In the genomic region with DNA sequence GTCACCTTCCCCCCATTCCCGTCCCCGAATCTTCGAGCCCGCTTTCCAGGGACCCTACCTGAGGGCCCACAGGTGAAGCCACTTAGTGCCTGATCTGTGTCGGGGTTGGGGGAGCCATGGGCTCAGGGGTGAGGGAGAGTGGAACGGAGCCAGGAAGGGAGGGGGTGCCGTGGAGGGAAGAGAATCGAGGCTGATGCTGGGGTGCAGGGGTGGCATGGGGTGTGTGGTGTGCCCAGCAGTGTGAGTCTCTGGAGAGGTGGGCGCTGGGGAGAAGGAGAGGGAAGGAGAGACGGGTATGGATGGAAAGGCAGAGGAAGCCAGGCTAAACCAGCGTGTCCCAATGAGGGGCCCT, we compare ENCODE assay signal across 9 cellular contexts. TPM values are rescaled to one million over a fixed set of nuclear protein-coding genes. Genes with fewer than 3 reads are reported as not detected.
A peak's percentile ranks its signal among the peaks of the same experiment; 100 is the strongest.
DNase-seq lines count a peak whose midpoint lies in the region; ATAC-seq and TF ChIP-seq lines count a peak whose summit lies in the region.
"Had no signal": no experiment of that assay in that cellular context is flagged by ENCODE, and none has a peak within 500 bp of the region (broad histone marks: within the 10 kb centered on the region; RNA-seq: fewer than 3 reads in every experiment).

No MANE protein-coding gene starts in this region.

- H3K27me3 Mint-ChIP-seq in activated naive CD8-positive, alpha-beta T cell, result no peaks in the 10 kb centered on the region
- H3K27me3 Mint-ChIP-seq in stimulated activated naive B cell treated with anti-CD40 and anti-IgM and Interleukin-4, amounts not matched to agents 10 μg/mL and 1 μg/mL and 100 μg/mL, for 72 hours, result peaks cover 25 to 35% of the 10 kb centered on the region in 2 donors

- H3K4me1 Mint-ChIP-seq in activated naive CD8-positive, alpha-beta T cell (ENCODE audit: low read depth), result peaks cover 29% of the 10 kb centered on the region
- peaks cover 41 to 55% of the 10 kb centered on the region in 2 donors for H3K4me1 Mint-ChIP-seq in stimulated activated naive B cell treated with anti-CD40 and anti-IgM and Interleukin-4, amounts not matched to agents 10 μg/mL and 1 μg/mL and 100 μg/mL, for 72 hours

- peak overlapping the region; percentile 50 for H3K9ac ChIP-seq in HUES6 (ENCODE audit: low read length)

- 14 to 32% methylated on average over 11 of the region's 11 CpGs for WGBS in lung, 2 donors

- H3K27ac ChIP-seq in HUES6 (ENCODE audit: low read depth, low read length), result no peak overlapping the region
- peak overlapping the region; percentile 65 to 92 for H3K27ac ChIP-seq in lung (ENCODE audit: low read depth in 1 of 2, low read length in 1 of 2)

- H3K27me3 ChIP-seq in HUES6 (ENCODE audit: control insufficient read depth, insufficient read depth, low read length) (no peaks in the 10 kb centered on the region), lung (ENCODE audit: control insufficient read depth, insufficient read depth) (no peaks in the 10 kb centered on the region)

- ATAC-seq in lung (ENCODE audit: insufficient read depth, low FRiP score), result no peak
- ATAC-seq in stimulated activated naive B cell treated with anti-CD40 and anti-IgM and Interleukin-4, amounts not matched to agents 10 μg/mL and 1 μg/mL and 100 μg/mL, for 72 hours (replicated peaks), result peak in 1 of 2 donors; percentile 2
- no peak for ATAC-seq in GM21786 (IDR thresholded peaks at IDR 0.05; ENCODE audit: unreplicated experiment)
- no peak for ATAC-seq in HG03521 (IDR thresholded peaks at IDR 0.05; ENCODE audit: unreplicated experiment)

- TF ChIP-seq CTCF in lung (IDR thresholded peaks at IDR 0.05; ENCODE audit: control extremely low read depth, extremely low read depth), result no peak

- peaks cover 37% of the 10 kb centered on the region for H3K4me1 ChIP-seq in HUES6 (ENCODE audit: control insufficient read depth, insufficient read depth, low read length)
- H3K4me1 ChIP-seq in lung (ENCODE audit: control insufficient read depth in 2 of 2, insufficient read depth in 2 of 2, low read length in 2 of 2), result peaks cover 12 to 31% of the 10 kb centered on the region in 2 donors

- H3K36me3 Mint-ChIP-seq in activated naive CD8-positive, alpha-beta T cell, result no peaks in the 10 kb centered on the region
- H3K36me3 Mint-ChIP-seq in stimulated activated naive B cell treated with anti-CD40 and anti-IgM and Interleukin-4, amounts not matched to agents 10 μg/mL and 1 μg/mL and 100 μg/mL, for 72 hours, result no peaks in the 10 kb centered on the region

- no peaks in the 10 kb centered on the region for H3K9me3 Mint-ChIP-seq in activated naive CD8-positive, alpha-beta T cell (ENCODE audit: low read depth)
- no peaks in the 10 kb centered on the region for H3K9me3 Mint-ChIP-seq in stimulated activated naive B cell treated with anti-CD40 and anti-IgM and Interleukin-4, amounts not matched to agents 10 μg/mL and 1 μg/mL and 100 μg/mL, for 72 hours

- H3K27ac Mint-ChIP-seq in activated naive CD8-positive, alpha-beta T cell, result peak overlapping the region; percentile 76
- peak overlapping the region; percentile 59 for H3K27ac Mint-ChIP-seq in stimulated activated naive B cell treated with anti-CD40 and anti-IgM and Interleukin-4, amounts not matched to agents 10 μg/mL and 1 μg/mL and 100 μg/mL, for 72 hours

- no peaks in the 10 kb centered on the region for H3K9me3 ChIP-seq in HUES6 (ENCODE audit: control insufficient read depth, insufficient read depth, low read depth, low read length)
- H3K9me3 ChIP-seq in lung (ENCODE audit: control insufficient read depth in 2 of 2, insufficient read depth in 1 of 2, low read length in 1 of 2), result no peaks in the 10 kb centered on the region

- no peaks in the 10 kb centered on the region for H3K36me3 ChIP-seq in HUES6 (ENCODE audit: control insufficient read depth, insufficient read depth, low read length)
- H3K36me3 ChIP-seq in lung (ENCODE audit: control insufficient read depth in 2 of 2, insufficient read depth in 2 of 2, low read length in 2 of 2), result no peaks in the 10 kb centered on the region

- DNase-seq in lung (ENCODE audit: low spot score) (no peak), cerebellar cortex (ENCODE audit: low spot score) (no peak), COLO668 (lab: John Stamatoyannopoulos, UW; ENCODE audit: unreplicated experiment) (no peak)
- DNase-seq in stimulated activated naive B cell treated with anti-CD40 and anti-IgM and Interleukin-4, amounts not matched to agents 10 μg/mL and 1 μg/mL and 100 μg/mL, for 72 hours, result no peak

- H3K4me3 ChIP-seq in HUES6 (ENCODE audit: low read depth, low read length) (peak overlapping the region; percentile 62), lung (no peak overlapping the region)

- peak overlapping the region; percentile 69 for H3K4me3 Mint-ChIP-seq in activated naive CD8-positive, alpha-beta T cell
- H3K4me3 Mint-ChIP-seq in stimulated activated naive B cell treated with anti-CD40 and anti-IgM and Interleukin-4, amounts not matched to agents 10 μg/mL and 1 μg/mL and 100 μg/mL, for 72 hours, result peak overlapping the region; percentile 77 to 85

RNA-seq across cellular contexts. Expression of a gene that starts 1.1 kb away (rescaled TPM):
- total RNA-seq in lung, result 10 to 100 TPM; 15.4 to 31.1 TPM
- polyA plus RNA-seq in lung, result 10 to 100 TPM; 22.5 to 41.4 TPM
- total RNA-seq: myocyte had no signal

RNA-seq across cellular contexts. Expression of a gene that starts 10.2 kb away (rescaled TPM):
- total RNA-seq in lung, result 1 to 10 TPM; 1.5 to 8.4 TPM
- 10 to 100 TPM in 1 of 2 donors, 1 to 10 TPM in 1; 9.5 to 12.6 TPM for polyA plus RNA-seq in lung

RNA-seq across cellular contexts. Expression of a gene that starts 40.3 kb away (rescaled TPM):
- 100 to 1,000 TPM; 130 to 137 TPM for total RNA-seq in lung
- polyA plus RNA-seq in lung, result 100 to 1,000 TPM in 1 of 2 donors, 10 to 100 TPM in 1; 92.2 to 217 TPM
